ENCODE assay signal across 33 cellular contexts in genomic region chr16:88613-89012, GRCh38. TPM values are rescaled to one million over a fixed set of nuclear protein-coding genes. Genes with fewer than 3 reads are reported as not detected.
"Had no signal": no experiment of that assay in that cellular context is flagged by ENCODE, and none has a peak within 500 bp of the region (broad histone marks: within the 10 kb centered on the region; RNA-seq: fewer than 3 reads in every experiment).

No MANE protein-coding gene starts in this region.

- H3K9me3 ChIP-seq: ascending aorta, Peyer's patch, SJSA1, SK-N-SH had no signal

- H3K27me3 Mint-ChIP-seq: activated CD4-positive, alpha-beta T cell treated with anti-CD3 and anti-CD28 coated beads, Interleukin-2, amount 10 ng/mL, durations not matched to agents 24 days and 14 days; activated naive CD4-positive, alpha-beta T cell treated with anti-CD3 and anti-CD28 coated beads, Interleukin-2, amount 50 U/mL, for 24 hours; activated naive CD8-positive, alpha-beta T cell treated with anti-CD3 and anti-CD28 coated beads, Interleukin-2, amount 10 ng/mL, durations not matched to agents 7 days and 5 days; activated T-cell treated with anti-CD3 and anti-CD28 coated beads, Interleukin-2, amount 50 U/mL, for 24 hours; central memory CD8-positive, alpha-beta T cell had no signal

- H3K27ac Mint-ChIP-seq: activated CD4-positive, alpha-beta T cell treated with anti-CD3 and anti-CD28 coated beads, Interleukin-2, amount 10 ng/mL, durations not matched to agents 24 days and 14 days; activated CD8-positive, alpha-beta T cell treated with anti-CD3 and anti-CD28 coated beads, Interleukin-2, amount 10 ng/mL, durations not matched to agents 7 days and 5 days; activated naive CD4-positive, alpha-beta T cell treated with anti-CD3 and anti-CD28 coated beads, Interleukin-2, amount 50 U/mL, for 24 hours; activated naive CD8-positive, alpha-beta T cell treated with anti-CD3 and anti-CD28 coated beads, Interleukin-2, amount 10 ng/mL, durations not matched to agents 7 days and 5 days; activated T-cell treated with anti-CD3 and anti-CD28 coated beads, Interleukin-2, amount 50 U/mL, for 24 hours; activated T-helper 2 cell treated with anti-CD3 and anti-CD28 coated beads, Interferon-gamma antibody, Interleukin-2, Interleukin-4, amounts not matched to agents 10 μg/mL and 5 μg/mL and 100 μg/mL, durations not matched to agents 14 hours and 24 hours and 36 hours; T-helper 1 cell treated with Interleukin-12 subunit alpha and Interleukin-12 subunit beta and Interleukin-4 antibody, amounts not matched to agents 30 μg/mL and 1 μg/mL, for 36 hours; T-helper 2 cell treated with Interferon-gamma antibody and Interleukin-4, amounts not matched to agents 5 μg/mL and 100 μg/mL, for 36 hours had no signal

- H3K36me3 ChIP-seq: cardiac muscle cell had no signal

- H3K9ac ChIP-seq: SK-N-SH had no signal

- H3K9me3 Mint-ChIP-seq: activated CD4-positive, alpha-beta T cell treated with anti-CD3 and anti-CD28 coated beads, Interleukin-2, amount 10 ng/mL, durations not matched to agents 24 days and 14 days; activated naive CD4-positive, alpha-beta T cell treated with anti-CD3 and anti-CD28 coated beads, Interleukin-2, amount 50 U/mL, for 24 hours; activated naive CD8-positive, alpha-beta T cell treated with anti-CD3 and anti-CD28 coated beads, Interleukin-2, amount 10 ng/mL, durations not matched to agents 7 days and 5 days; activated T-cell treated with anti-CD3 and anti-CD28 coated beads, Interleukin-2, amount 50 U/mL, for 24 hours; activated T-helper 2 cell treated with anti-CD3 and anti-CD28 coated beads, Interferon-gamma antibody, Interleukin-2, Interleukin-4, amounts not matched to agents 10 μg/mL and 5 μg/mL and 100 μg/mL, durations not matched to agents 14 hours and 24 hours and 36 hours; central memory CD8-positive, alpha-beta T cell; T-helper 1 cell treated with Interleukin-12 subunit alpha and Interleukin-12 subunit beta and Interleukin-4 antibody, amounts not matched to agents 30 μg/mL and 1 μg/mL, for 36 hours; T-helper 2 cell treated with Interferon-gamma antibody and Interleukin-4, amounts not matched to agents 5 μg/mL and 100 μg/mL, for 36 hours had no signal

- H3K4me3 Mint-ChIP-seq: activated CD4-positive, alpha-beta T cell treated with anti-CD3 and anti-CD28 coated beads, Interleukin-2, amount 10 ng/mL, durations not matched to agents 24 days and 14 days; activated CD8-positive, alpha-beta T cell treated with anti-CD3 and anti-CD28 coated beads, Interleukin-2, amount 10 ng/mL, durations not matched to agents 7 days and 5 days; activated naive CD4-positive, alpha-beta T cell treated with anti-CD3 and anti-CD28 coated beads, Interleukin-2, amount 50 U/mL, for 24 hours; activated naive CD8-positive, alpha-beta T cell treated with anti-CD3 and anti-CD28 coated beads, Interleukin-2, amount 10 ng/mL, durations not matched to agents 7 days and 5 days; activated T-cell treated with anti-CD3 and anti-CD28 coated beads, Interleukin-2, amount 50 U/mL, for 24 hours; central memory CD8-positive, alpha-beta T cell; T-helper 1 cell treated with Interleukin-12 subunit alpha and Interleukin-12 subunit beta and Interleukin-4 antibody, amounts not matched to agents 30 μg/mL and 1 μg/mL, for 36 hours; T-helper 2 cell treated with Interferon-gamma antibody and Interleukin-4, amounts not matched to agents 5 μg/mL and 100 μg/mL, for 36 hours had no signal

- FAIRE-seq: TTC549 had no signal

- H3K27ac ChIP-seq: cardiac muscle cell, Peyer's patch, SJSA1 had no signal

- H3K4me3 ChIP-seq: ascending aorta, cardiac muscle cell, Peyer's patch, SJSA1 had no signal

- DNase-seq: activated CD4-positive, alpha-beta T cell treated with anti-CD3 and anti-CD28 coated beads, Interleukin-2, amount 10 ng/mL, durations not matched to agents 24 days and 14 days; activated CD4-positive, alpha-beta T cell treated with anti-CD3 and anti-CD28 coated beads, Interleukin-2, amount 50 U/mL, for 4 hours; activated CD8-positive, alpha-beta T cell treated with anti-CD3 and anti-CD28 coated beads, Interleukin-2, amount 10 ng/mL, durations not matched to agents 7 days and 5 days; activated gamma-delta T cell; activated naive CD4-positive, alpha-beta T cell treated with Interleukin-2 at 50 U/mL for 16 hours; activated naive CD8-positive, alpha-beta T cell treated with anti-CD3 and anti-CD28 coated beads, Interleukin-2, amount 10 ng/mL, durations not matched to agents 7 days and 5 days; activated T-cell treated with anti-CD3 and anti-CD28 coated beads, Interleukin-2, amount 50 U/mL, for 24 hours; amygdala; NCI-H1092 treated with DMSO at 0.1 percent for 48 hours; NCI-H1417; NCI-H146; NCI-H187; NCI-H2029 treated with DMSO at 0.1 percent for 48 hours; NCI-H2107; NCI-H2171; NCI-H510A; NCI-H526; NCI-H748 treated with DMSO at 0.1 percent for 48 hours; NK-92 treated with Interleukin-12 subunit alpha and Interleukin-12 subunit beta, amount 100 ng/mL, for 24 hours; PC-3; Peyer's patch; RPMI8226; SHP77 treated with DMSO at 0.1 percent for 48 hours; SK-N-SH had no signal

RNA-seq across cellular contexts. Expression of gene SNRNP25, which starts 35.0 kb away (rescaled TPM):
- total RNA-seq: ascending aorta had no signal

RNA-seq across cellular contexts. Expression of gene POLR3K, which starts 35.2 kb away (rescaled TPM):
- total RNA-seq: ascending aorta had no signal
